Comparison of ENCODE assay signal across 1 cellular context in genomic region chr2:21036708-21037670, GRCh38.
TF ChIP-seq lines count a peak whose summit lies in the region.

No MANE protein-coding gene starts in this region.

TF ChIP-seq in HepG2, 621 proteins besides CTCF, POLR2A, EP300 and RAD21 (continued from another document and continues in another):
- TF ChIP-seq SP1 (IDR thresholded peaks at IDR 0.05), result no peak
- no peak for TF ChIP-seq SP1 (CRISPR knock-in tag; IDR thresholded peaks at IDR 0.05)
- TF ChIP-seq ZNF451 (CRISPR knock-in tag; IDR thresholded peaks at IDR 0.05), result no peak
- 0 out of 2 replicates have a peak, but pooled peaks have one; percentile 7 for TF ChIP-seq ZNF24 (IDR thresholded peaks at IDR 0.05)
- no peak for TF ChIP-seq ZNF609 (CRISPR knock-in tag; IDR thresholded peaks at IDR 0.05; ENCODE audit: borderline replicate concordance)
- 0 out of 2 replicates have a peak, but pooled peaks have one; percentile 17 for TF ChIP-seq JDP2 (CRISPR knock-in tag; IDR thresholded peaks at IDR 0.05; ENCODE audit: borderline replicate concordance)
- 0 out of 2 replicates have a peak, but pooled peaks have one; percentile 2 for TF ChIP-seq ZSCAN21 (CRISPR knock-in tag; IDR thresholded peaks at IDR 0.05; ENCODE audit: borderline replicate concordance)
- 0 out of 2 replicates have a peak, but pooled peaks have one; percentile 31 for TF ChIP-seq TERF1 (CRISPR knock-in tag; IDR thresholded peaks at IDR 0.05)
- peak; percentile 11 for TF ChIP-seq PHF5A (CRISPR knock-in tag; IDR thresholded peaks at IDR 0.05; ENCODE audit: low read depth, unreplicated experiment)
- no peak for TF ChIP-seq ZNF333 (CRISPR knock-in tag; IDR thresholded peaks at IDR 0.05; ENCODE audit: borderline replicate concordance)
- no peak for TF ChIP-seq PTBP1 (IDR thresholded peaks at IDR 0.05; ENCODE audit: low read depth, low read length, poor library complexity, severe bottlenecking)
- 0 out of 2 replicates have a peak, but pooled peaks have one; percentile 25 for TF ChIP-seq ZNF557 (CRISPR knock-in tag; IDR thresholded peaks at IDR 0.05)
- TF ChIP-seq TRAFD1 (CRISPR knock-in tag; IDR thresholded peaks at IDR 0.05; ENCODE audit: borderline replicate concordance), result no peak
- 0 out of 2 replicates have a peak, but pooled peaks have one; percentile 7 for TF ChIP-seq ZNF512 (CRISPR knock-in tag; IDR thresholded peaks at IDR 0.05)
- TF ChIP-seq ZNF431 (CRISPR knock-in tag; IDR thresholded peaks at IDR 0.05; ENCODE audit: borderline replicate concordance, low read depth), result peak; percentile 52; the same call in 1 of the 2 replicates
- peak; percentile 70 for TF ChIP-seq POLR2G (IDR thresholded peaks at IDR 0.05; ENCODE audit: low read depth, low read length)
- TF ChIP-seq DMAP1 (CRISPR knock-in tag; IDR thresholded peaks at IDR 0.05), result 0 out of 2 replicates have a peak, but pooled peaks have one; percentile 15
- peak; percentile 40 for TF ChIP-seq NCOA1 (CRISPR knock-in tag; IDR thresholded peaks at IDR 0.05)
- TF ChIP-seq POLR2AphosphoS2 (IDR thresholded peaks at IDR 0.05; ENCODE audit: low read depth, low read length), result peak; percentile 96
- 0 out of 2 replicates have a peak, but pooled peaks have one; percentile 30 for TF ChIP-seq SOX13 (IDR thresholded peaks at IDR 0.05)
- peak in 1 of 2 experiments; percentile 51; a peak in 1 of 4 replicates for TF ChIP-seq SOX13 (CRISPR knock-in tag; conservative IDR thresholded peaks at IDR 0.05 in 1 of 2, IDR thresholded peaks at IDR 0.05 in 1 of 2)
- 0 out of 2 replicates have a peak, but pooled peaks have one; percentile 26 for TF ChIP-seq ZNF770 (CRISPR knock-in tag; IDR thresholded peaks at IDR 0.05)
- peak; percentile 11; the same call in 1 of the 2 replicates for TF ChIP-seq ZNF639 (CRISPR knock-in tag; conservative IDR thresholded peaks at IDR 0.05)
- TF ChIP-seq ZNF737 (CRISPR knock-in tag; IDR thresholded peaks at IDR 0.05; ENCODE audit: borderline replicate concordance), result 0 out of 2 replicates have a peak, but pooled peaks have one; percentile 38
- TF ChIP-seq ZNF446 (CRISPR knock-in tag; IDR thresholded peaks at IDR 0.05), result peak; percentile 86; the same call in 1 of the 2 replicates
- TF ChIP-seq ZNF83 (CRISPR knock-in tag; IDR thresholded peaks at IDR 0.05; ENCODE audit: borderline replicate concordance), result 0 out of 2 replicates have a peak, but pooled peaks have one; percentile 13
- TF ChIP-seq ZNF501 (CRISPR knock-in tag; IDR thresholded peaks at IDR 0.05), result 0 out of 2 replicates have a peak, but pooled peaks have one; percentile 62
- 0 out of 2 replicates have a peak, but pooled peaks have one; percentile 48 for TF ChIP-seq NPAS2 (CRISPR knock-in tag; IDR thresholded peaks at IDR 0.05; ENCODE audit: borderline replicate concordance)
- TF ChIP-seq ZKSCAN8 (CRISPR knock-in tag; IDR thresholded peaks at IDR 0.05; ENCODE audit: borderline replicate concordance), result 0 out of 2 replicates have a peak, but pooled peaks have one; percentile 12
- 0 out of 2 replicates have a peak, but pooled peaks have one; percentile 53 for TF ChIP-seq RORA (CRISPR knock-in tag; IDR thresholded peaks at IDR 0.05)
- TF ChIP-seq CHD2 (IDR thresholded peaks at IDR 0.05; ENCODE audit: low read depth, low read length), result 0 out of 2 replicates have a peak, but pooled peaks have one; percentile 37
- TF ChIP-seq HMGXB3 (CRISPR knock-in tag; IDR thresholded peaks at IDR 0.05; ENCODE audit: borderline replicate concordance), result no peak
- TF ChIP-seq ZXDC (CRISPR knock-in tag; IDR thresholded peaks at IDR 0.05), result peak; percentile 79; the same call in 1 of the 2 replicates
- TF ChIP-seq KMT2B (CRISPR knock-in tag; IDR thresholded peaks at IDR 0.05), result no peak
- 0 out of 2 replicates have a peak, but pooled peaks have one; percentile 48 for TF ChIP-seq CCDC6 (CRISPR knock-in tag; IDR thresholded peaks at IDR 0.05)
- no peak; the same call in 1 of the 2 replicates for TF ChIP-seq IRX3 (CRISPR knock-in tag; IDR thresholded peaks at IDR 0.05; ENCODE audit: borderline replicate concordance, low read depth)
- TF ChIP-seq PHF20 (CRISPR knock-in tag; IDR thresholded peaks at IDR 0.05), result no peak
